Comparison of ENCODE assay signal across 8 cellular contexts in genomic region chr17:30824356-30825145, GRCh38. TPM values are rescaled to one million over a fixed set of nuclear protein-coding genes. Genes with fewer than 3 reads are reported as not detected.
DNase-seq lines count a peak whose midpoint lies in the region; ATAC-seq and TF ChIP-seq lines count a peak whose summit lies in the region.

TSS of gene CRLF3 (minus strand) at chr17:30824692. CDS start at chr17:30824651, 41 bp downstream.

- peak within 1 kb of the TSS; percentile 93 to 100 (median 96) for H3K4me3 Mint-ChIP-seq in CD4-positive, CD25-positive, alpha-beta regulatory T cell

- 5 to 20% methylated on average over 25 to 43 of the region's 75 CpGs for whole genome bisulfite sequencing in lower leg skin, 2 donors

- H3K27me3 Mint-ChIP-seq in CD4-positive, CD25-positive, alpha-beta regulatory T cell, result no peaks in the 10 kb centered on the region

- H3K9me3 ChIP-seq in CD4-positive, CD25-positive, alpha-beta regulatory T cell (ENCODE audit: control insufficient read depth in 2 of 2, low read length in 2 of 2), result no peaks in the 10 kb centered on the region

- ATAC-seq in CD4-positive, CD25-positive, alpha-beta regulatory T cell (ENCODE audit: low read depth in 2 of 2), result peak; percentile 94 to 98
- peak; percentile 95 for ATAC-seq in GM19397 (IDR thresholded peaks at IDR 0.05; ENCODE audit: unreplicated experiment)
- ATAC-seq in HG03571 (IDR thresholded peaks at IDR 0.05; ENCODE audit: unreplicated experiment), result peak; percentile 88

- no peaks in the 10 kb centered on the region for H3K36me3 Mint-ChIP-seq in CD4-positive, CD25-positive, alpha-beta regulatory T cell

- TF ChIP-seq CTCF in dorsolateral prefrontal cortex (IDR thresholded peaks at IDR 0.05 in 54 of 56, conservative IDR thresholded peaks at IDR 0.05 in 2 of 56; ENCODE audit: low read depth in 1 of 56, partially characterized antibody in 56 of 56), result peak; percentile 10 to 91 (median 68)
- no peak for TF ChIP-seq CTCF in lower leg skin (IDR thresholded peaks at IDR 0.05)

- intact Hi-C loops in dorsolateral prefrontal cortex (cut with DNase I), result loop anchor here in 1 of 2 donors (5.0 to 10.0 kb wide), 2 partner anchors 110 to 347 kb away; partner anchors contain the start of gene GOSR1
- intact Hi-C loops in lower leg skin (cut with DNase I; ENCODE audit: low total_unique reads), result no loop called here

- H3K9me3 Mint-ChIP-seq in CD4-positive, CD25-positive, alpha-beta regulatory T cell, result no peaks in the 10 kb centered on the region

- peak within 1 kb of the TSS; percentile 78 for H3K27ac ChIP-seq in CD4-positive, CD25-positive, alpha-beta regulatory T cell (ENCODE audit: insufficient read depth, low read length, poor library complexity, severe bottlenecking)
- H3K27ac ChIP-seq in dorsolateral prefrontal cortex, result peak within 1 kb of the TSS in 53 of 59 donors; percentile 26 to 93 (median 80)

- H3K4me1 Mint-ChIP-seq in CD4-positive, CD25-positive, alpha-beta regulatory T cell, result peaks cover 17 to 45% (median 33%) of the 10 kb centered on the region in 4 donors

- no peaks in the 10 kb centered on the region for H3K27me3 ChIP-seq in CD4-positive, CD25-positive, alpha-beta regulatory T cell (ENCODE audit: control insufficient read depth, insufficient read depth, low read length)
- no peaks in the 10 kb centered on the region for H3K27me3 ChIP-seq in dorsolateral prefrontal cortex

- H3K36me3 ChIP-seq in CD4-positive, CD25-positive, alpha-beta regulatory T cell (ENCODE audit: control insufficient read depth, insufficient read depth, low read length), result no peaks in the 10 kb centered on the region

- peak; percentile 84 to 95 (median 91) for DNase-seq in CD4-positive, CD25-positive, alpha-beta regulatory T cell
- DNase-seq in NCI-H774 (lab: John Stamatoyannopoulos, UW), result peak; percentile 95
- DNase-seq in activated CD4-positive, alpha-beta T cell treated with anti-CD3 and anti-CD28 coated beads, Interleukin-2, amount 50 U/mL, for 48 hours, result peak; percentile 87 to 88
- DNase-seq in dorsolateral prefrontal cortex, result peak; percentile 74 to 95 (median 87)
- peak; percentile 81 to 97 for DNase-seq in lower leg skin (ENCODE audit: low spot score in 2 of 2)
- peak; percentile 87 to 88 for DNase-seq in stimulated activated CD4-positive, alpha-beta T cell treated with anti-CD3 and anti-CD28 coated beads, Interleukin-4, amount 100 ng/mL, for 4 hours

- peaks cover 43% of the 10 kb centered on the region for H3K4me1 ChIP-seq in CD4-positive, CD25-positive, alpha-beta regulatory T cell (ENCODE audit: control insufficient read depth, insufficient read depth, low read length, poor library complexity, severe bottlenecking)

- no peak for TF ChIP-seq POLR2A in lower leg skin (IDR thresholded peaks at IDR 0.05)

- peak within 1 kb of the TSS; percentile 94 to 97 (median 96) for H3K27ac Mint-ChIP-seq in CD4-positive, CD25-positive, alpha-beta regulatory T cell

- peak within 1 kb of the TSS; percentile 97 for H3K4me3 ChIP-seq in CD4-positive, CD25-positive, alpha-beta regulatory T cell (ENCODE audit: low read depth, low read length)
- H3K4me3 ChIP-seq in dorsolateral prefrontal cortex (peak within 1 kb of the TSS; percentile 62 to 99 (median 88)), lower leg skin (ENCODE audit: low read depth, poor library complexity, severe bottlenecking) (peak within 1 kb of the TSS; percentile 97)

RNA-seq across cellular contexts. Expression of gene CRLF3, which starts in this region (rescaled TPM):
- total RNA-seq in CD4-positive, CD25-positive, alpha-beta regulatory T cell, result 76.2 TPM
- polyA plus RNA-seq in CD4-positive, CD25-positive, alpha-beta regulatory T cell, result 100 to 1,000 TPM; 101 to 169 (median 131) TPM
- total RNA-seq in dorsolateral prefrontal cortex (10 to 100 TPM in 94 of 120 experiments, 1 to 10 TPM in 26; 5.6 to 17.2 (median 11.7) TPM), lower leg skin (10 to 100 TPM; 16.8 to 22.5 (median 18.9) TPM)

Comparison
In these comparisons a context has a peak if more than half of its experiments do, and no peak if none do; other contexts are left out.
1. Peak in every context shown above with its lines: DNase-seq, ATAC-seq, H3K4me3 ChIP-seq and H3K27ac ChIP-seq.
2. CTCF ChIP-seq: peak in dorsolateral prefrontal cortex (56 of 56); none in lower leg skin (0 of 3).